8 cellular contexts compared by ENCODE assay signal in the genomic region with DNA sequence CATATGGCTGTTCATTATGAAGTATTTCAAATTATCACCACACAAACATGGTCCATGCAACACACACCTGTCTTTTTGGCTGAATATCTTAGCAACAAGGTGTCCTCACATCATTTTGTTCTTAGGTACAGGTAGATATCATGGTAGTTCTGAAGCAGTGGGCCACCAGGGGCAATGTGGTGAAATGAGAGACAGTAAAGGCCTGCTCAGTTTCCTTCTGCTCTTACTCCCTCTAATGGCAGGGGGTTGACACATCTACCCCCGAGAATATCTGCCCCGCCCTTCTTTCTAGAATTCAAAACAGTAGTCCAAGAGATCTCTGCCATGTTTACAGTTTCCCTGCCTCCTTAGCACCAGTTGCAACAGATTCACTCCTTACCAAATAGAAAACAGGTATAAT.
A peak's percentile ranks its signal among the peaks of the same experiment; 100 is the strongest.
DNase-seq lines count a peak whose midpoint lies in the region; ATAC-seq, FAIRE-seq and TF ChIP-seq lines count a peak whose summit lies in the region.

No MANE protein-coding gene starts in this region.

- FAIRE-seq in A549 (lab: Jason Lieb, UNC) = no peak
- no peak for FAIRE-seq in kidney (lab: Jason Lieb, UNC)

- no peak overlapping the region for H3K9ac ChIP-seq in kidney (ENCODE audit: low read length in 2 of 2)

- no peak for TF ChIP-seq EP300 in A549 (IDR thresholded peaks at IDR 0.05)

- H3K27ac ChIP-seq in A549 = no peak overlapping the region
- H3K27ac ChIP-seq in kidney (ENCODE audit: low read depth in 2 of 2, low read length in 2 of 2) = no peak overlapping the region

- H3K4me1 ChIP-seq in A549 (peaks cover 9% of the 10 kb centered on the region; the same call in 1 of the 3 replicates), kidney (ENCODE audit: control insufficient read depth in 1 of 2, insufficient read depth in 1 of 2, low read depth in 1 of 2, low read length in 2 of 2) (no peaks in the 10 kb centered on the region)

- TF ChIP-seq POLR2A in A549 (IDR thresholded peaks at IDR 0.05; ENCODE audit: low read length) = no peak

- 4% methylated on average over 2 of the region's 2 CpGs for WGBS in A549 (ENCODE audit: missing lambda C conversion rate)

- H3K4me2 ChIP-seq in A549 = no peak overlapping the region

- intact Hi-C loops in kidney (cut with DNase I) = no loop called here

- DNase-seq in A549 (ENCODE audit: low read depth in 1 of 2, low spot score in 1 of 2) = peak in 1 of 2 experiments; percentile 38
- peak; percentile 61 for DNase-seq in NCI-H1092 (lab: John Stamatoyannopoulos, UW)
- peak; percentile 65 for DNase-seq in SW480 (ENCODE audit: low spot score)
- no peak for DNase-seq in kidney
- no peak for DNase-seq in NCI-H2227 (lab: John Stamatoyannopoulos, UW; ENCODE audit: unreplicated experiment)
- no peak for DNase-seq in C1 segment of cervical spinal cord (lab: John Stamatoyannopoulos, UW)

- no peak for TF ChIP-seq CTCF in A549 (IDR thresholded peaks at IDR 0.05)
- TF ChIP-seq CTCF in kidney (IDR thresholded peaks at IDR 0.05; ENCODE audit: borderline replicate concordance, extremely low read depth, insufficient read depth) = peak; percentile 72

- CTCF ChIA-PET in A549 (lab: Yijun Ruan, JAX) = no interaction called here

- TF ChIP-seq RAD21 in A549 (conservative IDR thresholded peaks at IDR 0.05 in 1 of 2, IDR thresholded peaks at IDR 0.05 in 1 of 2) = peak in 1 of 2 experiments; percentile 21; a peak in 1 of 5 replicates

- no peaks in the 10 kb centered on the region for H3K36me3 ChIP-seq in kidney (ENCODE audit: control insufficient read depth in 1 of 2, insufficient read depth in 2 of 2, low read length in 2 of 2)

- ATAC-seq in A549 = peak; percentile 54 to 83; a peak in 3 of 6 replicates
- peak; percentile 94 for ATAC-seq in GM18519 (IDR thresholded peaks at IDR 0.05; ENCODE audit: low FRiP score, unreplicated experiment)
- peak; percentile 96 for ATAC-seq in HG02852 (IDR thresholded peaks at IDR 0.05; ENCODE audit: unreplicated experiment)

- no peaks in the 10 kb centered on the region for H3K9me3 ChIP-seq in A549
- H3K9me3 ChIP-seq in kidney (ENCODE audit: control insufficient read depth in 1 of 2, low read length in 2 of 2) = no peaks in the 10 kb centered on the region

- POLR2A ChIA-PET in A549 (lab: Yijun Ruan, JAX) = no interaction called here

- H3K4me3 ChIP-seq in A549 (no peak overlapping the region), kidney (ENCODE audit: low read length in 2 of 2) (no peak overlapping the region)

TF ChIP-seq in A549, 52 proteins besides CTCF, POLR2A, EP300 and RAD21:
- TF ChIP-seq CBX8 (IDR thresholded peaks at IDR 0.05) = no peak
- no peak for TF ChIP-seq HEYL (CRISPR knock-in tag; IDR thresholded peaks at IDR 0.05)
- no peak for TF ChIP-seq CEBPB (IDR thresholded peaks at IDR 0.05)
- TF ChIP-seq FOSL2 (IDR thresholded peaks at IDR 0.05) = no peak
- no peak for TF ChIP-seq FOSL2 (CRISPR knock-in tag; IDR thresholded peaks at IDR 0.05)
- TF ChIP-seq NFE2L2 (conservative IDR thresholded peaks at IDR 0.05; ENCODE audit: low read length) = no peak
- TF ChIP-seq, protein P1, sequence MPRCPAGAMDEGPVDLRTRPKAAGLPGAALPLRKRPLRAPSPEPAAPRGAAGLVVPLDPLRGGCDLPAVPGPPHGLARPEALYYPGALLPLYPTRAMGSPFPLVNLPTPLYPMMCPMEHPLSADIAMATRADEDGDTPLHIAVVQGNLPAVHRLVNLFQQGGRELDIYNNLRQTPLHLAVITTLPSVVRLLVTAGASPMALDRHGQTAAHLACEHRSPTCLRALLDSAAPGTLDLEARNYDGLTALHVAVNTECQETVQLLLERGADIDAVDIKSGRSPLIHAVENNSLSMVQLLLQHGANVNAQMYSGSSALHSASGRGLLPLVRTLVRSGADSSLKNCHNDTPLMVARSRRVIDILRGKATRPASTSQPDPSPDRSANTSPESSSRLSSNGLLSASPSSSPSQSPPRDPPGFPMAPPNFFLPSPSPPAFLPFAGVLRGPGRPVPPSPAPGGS (IDR thresholded peaks at IDR 0.05) = no peak
- no peak for TF ChIP-seq EHMT2 (IDR thresholded peaks at IDR 0.05; ENCODE audit: low read depth)
- no peak for TF ChIP-seq ZFP36 (IDR thresholded peaks at IDR 0.05; ENCODE audit: borderline replicate concordance, partially characterized antibody)
- no peak for TF ChIP-seq RNF2 (IDR thresholded peaks at IDR 0.05; ENCODE audit: borderline replicate concordance, low read depth)
- no peak for TF ChIP-seq MAZ (IDR thresholded peaks at IDR 0.05; ENCODE audit: borderline replicate concordance, low read depth, low read length)

Comparison
In these comparisons a context has a peak if more than half of its experiments do, and no peak if none do; other contexts are left out.
1. DNase-seq: peak in NCI-H1092 (single experiment) and SW480 (single experiment); none in kidney (single experiment), NCI-H2227 (single experiment) and C1 segment of cervical spinal cord (0 of 14).
2. Peak in every context shown above with its lines, with median percentiles within 50 percentile points of each other: ATAC-seq.